In genomic region chr6:102619585-102619984, GRCh38 we compare ENCODE assay signal across 10 cellular contexts.
DNase-seq lines count a peak whose midpoint lies in the region; ATAC-seq and TF ChIP-seq lines count a peak whose summit lies in the region.
"Had no signal": no experiment of that assay in that cellular context is flagged by ENCODE, and none has a peak within 500 bp of the region (broad histone marks: within the 10 kb centered on the region; RNA-seq: fewer than 3 reads in every experiment).

No MANE protein-coding gene starts in this region.

- POLR2A ChIA-PET in RWPE1 (lab: Yijun Ruan, JAX; ENCODE audit: low non-redundant PET), result no interaction called here

- no peaks in the 10 kb centered on the region for H3K9me3 Mint-ChIP-seq in HFFc6

- WGBS in spleen, 5 donors, result 1 to 3% (median 2%) methylated on average over 2 of the region's 2 CpGs

- no peak for TF ChIP-seq POLR2A in spleen (IDR thresholded peaks at IDR 0.05)

- H3K27ac Mint-ChIP-seq in HFFc6, result no peak overlapping the region

- H3K27me3 ChIP-seq in kidney epithelial cell (ENCODE audit: control insufficient read depth, insufficient read depth, low read length) (no peaks in the 10 kb centered on the region), spleen (replicated peaks in 1 of 7) (no peaks in the 10 kb centered on the region)
- H3K27me3 ChIP-seq: SJCRH30 had no signal

- no peak overlapping the region for H3K4me3 ChIP-seq in kidney epithelial cell (ENCODE audit: low read depth, low read length)
- no peak overlapping the region for H3K4me3 ChIP-seq in spleen
- H3K4me3 ChIP-seq: SJCRH30 had no signal

- H3K36me3 Mint-ChIP-seq in HFFc6 (ENCODE audit: low read depth), result no peaks in the 10 kb centered on the region

- H3K27ac ChIP-seq in RWPE1 (no peak overlapping the region), spleen (no peak overlapping the region)
- H3K27ac ChIP-seq: epithelial cell of prostate, SJCRH30 had no signal

- H3K36me3 ChIP-seq in kidney epithelial cell (ENCODE audit: control insufficient read depth, insufficient read depth, low read length) (no peaks in the 10 kb centered on the region), spleen (no peaks in the 10 kb centered on the region)
- H3K36me3 ChIP-seq: SJCRH30 had no signal

- no peaks in the 10 kb centered on the region for H3K27me3 Mint-ChIP-seq in HFFc6 (ENCODE audit: insufficient read depth)

- H3K4me1 ChIP-seq in spleen, result no peaks in the 10 kb centered on the region
- H3K4me1 ChIP-seq: SJCRH30 had no signal

- intact Hi-C loops in spleen (cut with DNase I; ENCODE audit: low total_unique reads), result no loop called here

- ATAC-seq in HG02973 (IDR thresholded peaks at IDR 0.05; ENCODE audit: unreplicated experiment) (no peak), HG03460 (IDR thresholded peaks at IDR 0.05; ENCODE audit: unreplicated experiment) (no peak)

- no peaks in the 10 kb centered on the region for H3K9me3 ChIP-seq in spleen
- H3K9me3 ChIP-seq: SJCRH30 had no signal

- peak; percentile 74 for TF ChIP-seq CTCF in HFFc6 (IDR thresholded peaks at IDR 0.05)
- peak; percentile 51 for TF ChIP-seq CTCF in RWPE1 (conservative IDR thresholded peaks at IDR 0.05; ENCODE audit: low read depth)
- peak; percentile 65 for TF ChIP-seq CTCF in kidney epithelial cell (IDR thresholded peaks at IDR 0.05; ENCODE audit: insufficient read depth, low read length, poor library complexity, severe bottlenecking)
- no peak for TF ChIP-seq CTCF in spleen (IDR thresholded peaks at IDR 0.05 in 8 of 11, conservative IDR thresholded peaks at IDR 0.05 in 3 of 11)

- CTCF ChIA-PET in RWPE1 (lab: Yijun Ruan, JAX), result interaction anchor here (0.7 kb wide), 1 partner anchor 11 kb away, joined by 5 read pairs; no protein-coding TSS in a partner anchor

- H3K4me3 Mint-ChIP-seq in HFFc6, result no peak overlapping the region

- no peaks in the 10 kb centered on the region for H3K4me1 Mint-ChIP-seq in HFFc6 (ENCODE audit: low read depth)

- DNase-seq in D341Med (ENCODE audit: low spot score) (peak; percentile 36), HFFc6 (no peak), RWPE1 (ENCODE audit: low spot score) (peak; percentile 30), kidney epithelial cell (ENCODE audit: low read depth) (no peak), spleen (no peak), 8988T (no peak)

Comparison
In these comparisons a context has a peak if more than half of its experiments do, and no peak if none do; other contexts are left out.
1. DNase-seq: peak in D341Med (single experiment) and RWPE1 (single experiment); none in HFFc6 (single experiment), kidney epithelial cell (single experiment), spleen (single experiment) and 8988T (single experiment).
2. CTCF ChIP-seq: peak in HFFc6 (single experiment), RWPE1 (single experiment) and kidney epithelial cell (single experiment); none in spleen (0 of 11).